ENCODE assay signal across 18 cellular contexts in genomic region chr7:157426463-157427301, GRCh38.
"Had no signal": no experiment of that assay in that cellular context is flagged by ENCODE, and none has a peak within 500 bp of the region (broad histone marks: within the 10 kb centered on the region; RNA-seq: fewer than 3 reads in every experiment).

No MANE protein-coding gene starts in this region.

- H3K36me3 ChIP-seq: breast epithelium, right lobe of liver, thoracic aorta, upper lobe of right lung had no signal

- DNase-seq: activated CD4-positive, alpha-beta T cell treated with anti-CD3 and anti-CD28 coated beads, Interleukin-2, amount 50 U/mL, for 48 hours; activated gamma-delta T cell; effector CD8-positive, alpha-beta T cell; immature natural killer cell; midbrain; small intestine; stimulated activated CD4-positive, alpha-beta T cell treated with anti-CD3 and anti-CD28 coated beads, Interleukin-4, amount 100 ng/mL, for 1 hour had no signal

- H3K27ac ChIP-seq: breast epithelium, esophagus muscularis mucosa, gastroesophageal sphincter, psoas muscle, right lobe of liver, thoracic aorta, upper lobe of right lung, VCaP had no signal

- H3K4me1 ChIP-seq: breast epithelium, gastroesophageal sphincter, psoas muscle, right lobe of liver had no signal

- H3K27me3 ChIP-seq: breast epithelium, esophagus muscularis mucosa, gastroesophageal sphincter, right lobe of liver, upper lobe of right lung had no signal

- H3K9me3 ChIP-seq: breast epithelium, esophagus muscularis mucosa, gastroesophageal sphincter, psoas muscle, right lobe of liver, thoracic aorta, upper lobe of right lung had no signal

- H3K4me3 ChIP-seq: breast epithelium, esophagus muscularis mucosa, gastroesophageal sphincter, psoas muscle, right lobe of liver, thoracic aorta, upper lobe of right lung had no signal

- ATAC-seq: gastroesophageal sphincter; psoas muscle; right lobe of liver; stimulated activated effector memory CD8-positive, alpha-beta T cell treated with anti-CD3 and anti-CD28 coated beads, Interleukin-12 subunit alpha, Interleukin-12 subunit beta, amount 100 ng/mL, for 72 hours; upper lobe of right lung had no signal

- FAIRE-seq: astrocyte, endothelial cell of umbilical vein, small intestine had no signal
